In genomic region chr3:186361246-186361611, GRCh38 we compare ENCODE assay signal across 9 cellular contexts. TPM values are rescaled to one million over a fixed set of nuclear protein-coding genes. Genes with fewer than 3 reads are reported as not detected.
DNase-seq lines count a peak whose midpoint lies in the region; ATAC-seq and TF ChIP-seq lines count a peak whose summit lies in the region.
"Had no signal": no experiment of that assay in that cellular context is flagged by ENCODE, and none has a peak within 500 bp of the region (broad histone marks: within the 10 kb centered on the region; RNA-seq: fewer than 3 reads in every experiment).

No MANE protein-coding gene starts in this region.

- no peaks in the 10 kb centered on the region for H3K79me2 ChIP-seq in PC-3 (ENCODE audit: low read length)

- ATAC-seq in PC-3 (no peak), left ventricle myocardium superior (peak; percentile 2), GM18861 (IDR thresholded peaks at IDR 0.05; ENCODE audit: unreplicated experiment) (no peak), GM21423 (IDR thresholded peaks at IDR 0.05; ENCODE audit: unreplicated experiment) (no peak)

- CTCF ChIA-PET in PC-3 (lab: Charles Lee), result no interaction called here

- H3K27me3 ChIP-seq in GM06990 (replicated peaks; ENCODE audit: control insufficient read depth, insufficient read depth, low read length), result peaks cover 5% of the 10 kb centered on the region
- peaks cover 42% of the 10 kb centered on the region for H3K27me3 ChIP-seq in PC-3 (ENCODE audit: low read length)
- H3K27me3 ChIP-seq in rectal smooth muscle tissue (ENCODE audit: control insufficient read depth, insufficient read depth, low read length), result no peaks in the 10 kb centered on the region

- no peaks in the 10 kb centered on the region for H4K20me1 ChIP-seq in PC-3 (ENCODE audit: low read length)

- no peak overlapping the region for H2AFZ ChIP-seq in PC-3 (ENCODE audit: low read length)

- TF ChIP-seq CTCF in GM06990 (IDR thresholded peaks at IDR 0.05; ENCODE audit: insufficient read depth, low read length, poor library complexity, severe bottlenecking) (no peak), PC-3 (conservative IDR thresholded peaks at IDR 0.05; ENCODE audit: low read depth, low read length) (no peak)

- POLR2A ChIA-PET in PC-3 (lab: Charles Lee; ENCODE audit: unreplicated experiment), result no interaction called here

- H3F3A ChIP-seq in PC-3 (ENCODE audit: low read length, unreplicated experiment), result no peaks in the 10 kb centered on the region

- peak overlapping the region; percentile 58 for H3K4me3 ChIP-seq in GM06990 (replicated peaks; ENCODE audit: low read depth, low read length)
- H3K4me3 ChIP-seq in PC-3 (ENCODE audit: low read length), result peak overlapping the region; percentile 59; the same call in 1 of the 2 replicates
- peak overlapping the region; percentile 74 for H3K4me3 ChIP-seq in rectal smooth muscle tissue (ENCODE audit: low read length)
- H3K4me3 ChIP-seq: mucosa of descending colon had no signal

- H3K4me1 ChIP-seq in PC-3 (ENCODE audit: insufficient read depth, low read length) (0 out of 2 replicates have a peak, but pooled peaks cover 5% of the 10 kb centered on the region), rectal smooth muscle tissue (ENCODE audit: control insufficient read depth, insufficient read depth, low read length) (peaks cover 11% of the 10 kb centered on the region)

- DNase-seq in GM06990 (ENCODE audit: extremely low read depth, insufficient read length), result peak; percentile 16
- DNase-seq in PC-3, result no peak
- peak; percentile 28 for DNase-seq in left ventricle myocardium superior
- DNase-seq in SIG-M5 (lab: John Stamatoyannopoulos, UW), result no peak
- no peak for DNase-seq in RKO (ENCODE audit: low spot score)

- intact Hi-C loops in PC-3 (cut with micrococcal nuclease) (no loop called here), left ventricle myocardium superior (cut with micrococcal nuclease) (no loop called here)

- no peak overlapping the region for H3K9ac ChIP-seq in PC-3 (ENCODE audit: low read length)
- H3K9ac ChIP-seq in rectal smooth muscle tissue (ENCODE audit: low read length), result peak overlapping the region; percentile 12

- H3K9me2 ChIP-seq in PC-3 (replicated peaks; ENCODE audit: low read length), result no peaks in the 10 kb centered on the region

- peak overlapping the region; percentile 79; the same call in 1 of the 2 replicates for H3K4me2 ChIP-seq in PC-3 (ENCODE audit: low read length)

- H3K27ac ChIP-seq in PC-3 (ENCODE audit: low read length) (no peak overlapping the region), rectal smooth muscle tissue (ENCODE audit: low read depth, low read length) (peak overlapping the region; percentile 70)

- BruUV-seq in PC-3 (replicated peaks; lab: Mats Ljungman, UMichigan), result no TSS peak

- no peaks in the 10 kb centered on the region for H3K36me3 ChIP-seq in GM06990 (ENCODE audit: control insufficient read depth, insufficient read depth, low read length)
- H3K36me3 ChIP-seq in PC-3 (ENCODE audit: low read depth, low read length), result no peaks in the 10 kb centered on the region
- no peaks in the 10 kb centered on the region for H3K36me3 ChIP-seq in rectal smooth muscle tissue (ENCODE audit: control insufficient read depth, insufficient read depth, low read length)

- H3K9me3 ChIP-seq in PC-3 (ENCODE audit: low read length), result no peaks in the 10 kb centered on the region
- H3K9me3 ChIP-seq: mucosa of descending colon had no signal

RNA-seq across cellular contexts. Expression of gene DGKG, which starts 0.8 kb away (rescaled TPM):
- total RNA-seq in PC-3 (2014; rRNA removed) (2.5 and 2.7 TPM in 2 replicates), left ventricle myocardium superior (18.2 TPM)

Comparison
In these comparisons a context has a peak if more than half of its experiments do, and no peak if none do; other contexts are left out.
1. DNase-seq: peak in GM06990 (single experiment) and left ventricle myocardium superior (single experiment); none in PC-3 (single experiment), SIG-M5 (single experiment) and RKO (single experiment).
2. Peak in every context shown above with its lines, with median percentiles within 50 percentile points of each other: H3K4me3 ChIP-seq.